In the genomic region with DNA sequence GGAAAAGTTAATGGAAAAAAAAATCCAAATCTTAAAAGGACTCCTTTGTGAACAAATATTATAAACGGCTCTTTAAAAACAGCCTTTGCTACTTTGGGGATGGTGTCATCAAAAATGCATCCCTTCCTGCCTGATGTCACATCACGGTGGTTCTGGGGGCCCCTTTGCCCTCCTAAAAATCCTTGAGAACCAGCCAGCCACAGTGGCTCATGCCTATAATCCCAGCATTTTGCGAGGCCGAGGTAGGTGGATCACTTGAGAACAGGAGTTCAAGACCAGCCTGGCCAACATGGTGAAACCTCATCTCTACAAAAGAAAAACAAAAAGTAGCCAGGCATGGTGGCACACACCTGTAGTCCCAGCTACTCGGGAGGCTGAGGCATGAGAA, we compare ENCODE assay signal across 12 cellular contexts. TPM values are rescaled to one million over a fixed set of nuclear protein-coding genes. Genes with fewer than 3 reads are reported as not detected.
DNase-seq lines count a peak whose midpoint lies in the region; TF ChIP-seq lines count a peak whose summit lies in the region.
"Had no signal": no experiment of that assay in that cellular context is flagged by ENCODE, and none has a peak within 500 bp of the region (broad histone marks: within the 10 kb centered on the region; RNA-seq: fewer than 3 reads in every experiment).

No MANE protein-coding gene starts in this region.

- no peaks in the 10 kb centered on the region for H3K27me3 ChIP-seq in CD4-positive, alpha-beta memory T cell (ENCODE audit: insufficient read depth, low read length)
- H3K27me3 ChIP-seq in OCI-LY3 (ENCODE audit: low read depth, low read length) (no peaks in the 10 kb centered on the region), adipocyte (replicated peaks; ENCODE audit: control insufficient read depth, insufficient read depth, low read length) (no peaks in the 10 kb centered on the region), prostate gland (replicated peaks; ENCODE audit: insufficient read depth) (no peaks in the 10 kb centered on the region)

- 0 out of 2 replicates have a peak overlapping the region, but pooled peaks have one; percentile 18 for H3K4me2 ChIP-seq in OCI-LY3 (ENCODE audit: low read length)

- TF ChIP-seq POLR2A in prostate gland (IDR thresholded peaks at IDR 0.05) = no peak

- H3K27me3 Mint-ChIP-seq in CD4-positive, alpha-beta memory T cell = no peaks in the 10 kb centered on the region
- no peaks in the 10 kb centered on the region for H3K27me3 Mint-ChIP-seq in nephron (ENCODE audit: low read depth)

- H3K36me3 Mint-ChIP-seq in CD4-positive, alpha-beta memory T cell = peaks cover 15 to 56% of the 10 kb centered on the region in 2 donors
- peaks cover 17% of the 10 kb centered on the region for H3K36me3 Mint-ChIP-seq in nephron (ENCODE audit: low read depth)

- H3K27ac ChIP-seq in CD4-positive, alpha-beta memory T cell (ENCODE audit: low read depth, low read length) = peak overlapping the region; percentile 47
- H3K27ac ChIP-seq in OCI-LY3 (ENCODE audit: low read length) (peak overlapping the region; percentile 61), prostate gland (no peak overlapping the region)

- H3K9ac ChIP-seq in OCI-LY3 (ENCODE audit: low read length) (no peak overlapping the region), adipocyte (ENCODE audit: low read length) (no peak overlapping the region)

- H3K4me3 ChIP-seq in CD4-positive, alpha-beta memory T cell (ENCODE audit: low read length in 2 of 2) = no peak overlapping the region
- H3K4me3 ChIP-seq in OCI-LY3 (ENCODE audit: low read length) = no peak overlapping the region
- H3K4me3 ChIP-seq in adipocyte (ENCODE audit: low read length) = no peak overlapping the region
- no peak overlapping the region for H3K4me3 ChIP-seq in prostate gland
- H3K4me3 ChIP-seq: coronary artery had no signal

- H3K9me3 Mint-ChIP-seq in CD4-positive, alpha-beta memory T cell = no peaks in the 10 kb centered on the region
- H3K9me3 Mint-ChIP-seq in nephron = no peaks in the 10 kb centered on the region

- H2AFZ ChIP-seq in OCI-LY3 (ENCODE audit: low read depth, low read length) = no peak overlapping the region

- H3K9me3 ChIP-seq in CD4-positive, alpha-beta memory T cell (ENCODE audit: control insufficient read depth in 1 of 2, low read length in 2 of 2) = no peaks in the 10 kb centered on the region
- H3K9me3 ChIP-seq in OCI-LY3 (ENCODE audit: insufficient read depth, low read length) (no peaks in the 10 kb centered on the region), adipocyte (ENCODE audit: control insufficient read depth, low read length) (no peaks in the 10 kb centered on the region), prostate gland (no peaks in the 10 kb centered on the region)
- H3K9me3 ChIP-seq: Caco-2 had no signal

- H4K20me1 ChIP-seq in OCI-LY3 (ENCODE audit: insufficient read depth, low read length) = peaks cover 68% of the 10 kb centered on the region

- TF ChIP-seq CTCF in OCI-LY3 (IDR thresholded peaks at IDR 0.05; ENCODE audit: low read depth, low read length) (no peak), nephron (IDR thresholded peaks at IDR 0.05; ENCODE audit: unreplicated experiment in 3 of 3) (no peak), prostate gland (IDR thresholded peaks at IDR 0.05) (no peak), GM13976 (IDR thresholded peaks at IDR 0.05; ENCODE audit: borderline replicate concordance, control extremely low read depth, extremely low read depth, insufficient read depth, missing control alignments) (no peak)

- peak overlapping the region; percentile 80 to 98 (median 86) for H3K27ac Mint-ChIP-seq in CD4-positive, alpha-beta memory T cell
- peak overlapping the region in 2 of 3 experiments; percentile 56 to 68 for H3K27ac Mint-ChIP-seq in nephron

- WGBS in prostate gland = 65% methylated on average over 5 of the region's 5 CpGs

- H3K79me2 ChIP-seq in OCI-LY3 (ENCODE audit: low read length) = peaks cover 100% of the 10 kb centered on the region

- DNase-seq in CD4-positive, alpha-beta memory T cell = no peak
- peak; percentile 30 for DNase-seq in adipocyte (ENCODE audit: low read depth)
- no peak for DNase-seq in DMS79 treated with DMSO at 0.1 percent for 48 hours (lab: John Stamatoyannopoulos, UW)
- no peak for DNase-seq in NCI-H2081 treated with DMSO at 0.1 percent for 48 hours (lab: John Stamatoyannopoulos, UW)
- no peak for DNase-seq in prostate gland (ENCODE audit: low spot score)
- no peak for DNase-seq in GM13976 (ENCODE audit: low spot score)
- DNase-seq: Caco-2, NCI-H1417, NCI-H510A had no signal

- CTCF ChIA-PET in CD4-positive, alpha-beta memory T cell (lab: Charles Lee; ENCODE audit: partially characterized antibody) = interaction anchor here (0.6 to 3.8 kb wide), 4 partner anchors 9 to 113 kb away, joined by 3 to 13 read pairs (median 7); no protein-coding TSS in a partner anchor

- peaks cover 2% of the 10 kb centered on the region for H3K36me3 ChIP-seq in CD4-positive, alpha-beta memory T cell (ENCODE audit: insufficient read depth, low read length)
- H3K36me3 ChIP-seq in OCI-LY3 (replicated peaks; ENCODE audit: low read depth, low read length) (peaks cover 39% of the 10 kb centered on the region), adipocyte (ENCODE audit: control insufficient read depth, insufficient read depth, low read length, severe bottlenecking) (no peaks in the 10 kb centered on the region), prostate gland (no peaks in the 10 kb centered on the region)

- peaks cover 56 to 92% (median 74%) of the 10 kb centered on the region in 4 donors for H3K4me1 Mint-ChIP-seq in CD4-positive, alpha-beta memory T cell
- peaks cover 23% of the 10 kb centered on the region for H3K4me1 Mint-ChIP-seq in nephron

- POLR2A ChIA-PET in CD4-positive, alpha-beta memory T cell (lab: Charles Lee; ENCODE audit: partially characterized antibody) = interaction anchor here (1.0 to 3.5 kb wide), 9 partner anchors 11 to 262 kb away, joined by 3 to 13 read pairs (median 7); no protein-coding TSS in a partner anchor

- H3K4me3 Mint-ChIP-seq in CD4-positive, alpha-beta memory T cell = peak overlapping the region in 7 of 8 donors; percentile 45 to 84 (median 60)
- no peak overlapping the region for H3K4me3 Mint-ChIP-seq in nephron

- H3K4me1 ChIP-seq in CD4-positive, alpha-beta memory T cell (ENCODE audit: insufficient read depth, low read length) = peaks cover 92% of the 10 kb centered on the region
- H3K4me1 ChIP-seq in OCI-LY3 (ENCODE audit: low read length) (peaks cover 70% of the 10 kb centered on the region), adipocyte (ENCODE audit: control insufficient read depth, insufficient read depth, low read length) (peaks cover 23% of the 10 kb centered on the region), prostate gland (replicated peaks) (no peaks in the 10 kb centered on the region)
- H3K4me1 ChIP-seq: Caco-2 had no signal

- in situ Hi-C loops in GM13976 (cut with MboI; ENCODE audit: low sequenced_read_pairs, unreplicated experiment) = no loop called here

- intact Hi-C loops in CD4-positive, alpha-beta memory T cell (cut with micrococcal nuclease) = loop anchor here (1.0 to 5.0 kb wide), 2 partner anchors 8 to 38 kb away; no protein-coding TSS in a partner anchor
- intact Hi-C loops in prostate gland (cut with DNase I) = no loop called here

RNA-seq across cellular contexts. Expression of a gene that starts 43.9 kb away (rescaled TPM):
- 100 to 1,000 TPM; 197 to 202 TPM for total RNA-seq in CD4-positive, alpha-beta memory T cell
- polyA plus RNA-seq in CD4-positive, alpha-beta memory T cell = 100 to 1,000 TPM; 143 to 165 TPM
- total RNA-seq in prostate gland = 10 to 100 TPM; 34.6 to 93.7 TPM

RNA-seq across cellular contexts. Expression of a gene that starts 54.6 kb away (rescaled TPM):
- 10 to 100 TPM; 23.8 to 24.4 TPM for total RNA-seq in CD4-positive, alpha-beta memory T cell
- 1 to 10 TPM; 2.2 to 3.3 TPM for polyA plus RNA-seq in CD4-positive, alpha-beta memory T cell
- 10 to 100 TPM; 36.3 to 51.5 TPM for total RNA-seq in prostate gland

Comparison
In these comparisons a context has a peak if more than half of its experiments do, and no peak if none do; other contexts are left out.
1. H3K27ac ChIP-seq: peak in CD4-positive, alpha-beta memory T cell (single experiment) and OCI-LY3 (single experiment); none in prostate gland (0 of 2).
2. H3K4me3 Mint-ChIP-seq: peak in CD4-positive, alpha-beta memory T cell (7 of 8); none in nephron (0 of 3).